ENCODE assay signal across 12 cellular contexts in genomic region chr15:52008698-52009434, GRCh38. TPM values are rescaled to one million over a fixed set of nuclear protein-coding genes. Genes with fewer than 3 reads are reported as not detected.
DNase-seq lines count a peak whose midpoint lies in the region; ATAC-seq, FAIRE-seq and TF ChIP-seq lines count a peak whose summit lies in the region.
"Had no signal": no experiment of that assay in that cellular context is flagged by ENCODE, and none has a peak within 500 bp of the region (broad histone marks: within the 10 kb centered on the region; RNA-seq: fewer than 3 reads in every experiment).

No MANE protein-coding gene starts in this region.

- TF ChIP-seq POLR2A in uterus (IDR thresholded peaks at IDR 0.05): no peak

- H3K4me1 ChIP-seq in mucosa of descending colon (ENCODE audit: low read depth): no peaks in the 10 kb centered on the region
- no peaks in the 10 kb centered on the region for H3K4me1 ChIP-seq in uterus

- H3K27me3 Mint-ChIP-seq in T-helper 17 cell: no peaks in the 10 kb centered on the region
- H3K27me3 Mint-ChIP-seq: brain had no signal

- no peak for DNase-seq in GM18507 (ENCODE audit: extremely low spot score, insufficient read length, low read depth)
- peak; percentile 57 for DNase-seq in HT-29 (ENCODE audit: low spot score)
- no peak for DNase-seq in T-helper 17 cell
- no peak for DNase-seq in mucosa of descending colon
- no peak for DNase-seq in caudate nucleus (lab: John Stamatoyannopoulos, UW)
- DNase-seq in uterus: no peak
- no peak for DNase-seq in urothelium cell line (ENCODE audit: low spot score)
- DNase-seq: activated CD4-positive, alpha-beta T cell treated with anti-CD3 and anti-CD28 coated beads, Interleukin-2, amount 50 U/mL, for 4 hours; H7 had no signal

- peak; percentile 83 for FAIRE-seq in GM18507 (lab: Jason Lieb, UNC)
- no peak for FAIRE-seq in urothelium cell line (lab: Jason Lieb, UNC)

- ATAC-seq in T-helper 17 cell (peak; percentile 35), mucosa of descending colon (peak; percentile 72)
- ATAC-seq: gastroesophageal sphincter had no signal

- H3K27ac ChIP-seq in caudate nucleus (ENCODE audit: low read depth, low read length) (no peak overlapping the region), uterus (no peak overlapping the region)
- H3K27ac ChIP-seq: gastroesophageal sphincter, suprapubic skin had no signal

- H3K27me3 ChIP-seq in uterus: no peaks in the 10 kb centered on the region
- H3K27me3 ChIP-seq: gastroesophageal sphincter, suprapubic skin had no signal

- no peak overlapping the region for H3K4me3 Mint-ChIP-seq in T-helper 17 cell
- H3K4me3 Mint-ChIP-seq: brain had no signal

- intact Hi-C loops in mucosa of descending colon (cut with DNase I, micrococcal nuclease) (no loop called here), uterus (cut with DNase I; ENCODE audit: low total_unique reads) (no loop called here)

- no peaks in the 10 kb centered on the region for H3K36me3 Mint-ChIP-seq in T-helper 17 cell (ENCODE audit: low read depth)
- H3K36me3 Mint-ChIP-seq: brain had no signal

- H3K9me3 ChIP-seq in T-helper 17 cell (ENCODE audit: control insufficient read depth, low read length, poor library complexity, severe bottlenecking) (no peaks in the 10 kb centered on the region), mucosa of descending colon (no peaks in the 10 kb centered on the region), uterus (no peaks in the 10 kb centered on the region)
- H3K9me3 ChIP-seq: gastroesophageal sphincter, suprapubic skin had no signal

- no peak overlapping the region for H3K27ac Mint-ChIP-seq in T-helper 17 cell
- H3K27ac Mint-ChIP-seq: brain had no signal

- H3K36me3 ChIP-seq in mucosa of descending colon (ENCODE audit: low read depth) (no peaks in the 10 kb centered on the region), uterus (no peaks in the 10 kb centered on the region)
- H3K36me3 ChIP-seq: gastroesophageal sphincter, suprapubic skin had no signal

- TF ChIP-seq CTCF in mucosa of descending colon (IDR thresholded peaks at IDR 0.05) (no peak), uterus (IDR thresholded peaks at IDR 0.05) (no peak)

- H3K4me3 ChIP-seq in mucosa of descending colon (no peak overlapping the region), uterus (no peak overlapping the region)
- H3K4me3 ChIP-seq: gastroesophageal sphincter, suprapubic skin had no signal

- peaks cover 16% of the 10 kb centered on the region for H3K4me1 Mint-ChIP-seq in T-helper 17 cell

RNA-seq across cellular contexts. Expression of gene MAPK6, which starts 10.2 kb away (rescaled TPM):
- 22.8 and 24.5 TPM in 2 replicates for total RNA-seq in HT-29 (2014; rRNA removed; shearing (Covaris generic))
- total RNA-seq in T-helper 17 cell: 10 to 100 TPM; 36.8 to 45.6 TPM
- 10 to 100 TPM; 47.6 to 86.8 (median 73.9) TPM for total RNA-seq in mucosa of descending colon
- total RNA-seq in uterus: 10 to 100 TPM; 11.5 to 47.1 (median 30.0) TPM

RNA-seq across cellular contexts. Expression of gene LEO1, which starts 37.3 kb away (rescaled TPM):
- total RNA-seq in HT-29 (2014; rRNA removed; shearing (Covaris generic)): 14.6 and 16.7 TPM in 2 replicates
- total RNA-seq in T-helper 17 cell (1 to 10 TPM; 8.8 to 9.4 TPM), mucosa of descending colon (10 to 100 TPM; 21.3 to 26.6 (median 26.3) TPM), uterus (10 to 100 TPM in 3 of 4 donors, 1 to 10 TPM in 1; 8.6 to 45.3 (median 27.8) TPM)
